ENCODE assay signal across 1 cellular context in genomic region chr19:43749152-43749551, GRCh38.
A peak's percentile ranks its signal among the peaks of the same experiment; 100 is the strongest.
TF ChIP-seq lines count a peak whose summit lies in the region.

No MANE protein-coding gene starts in this region.

TF ChIP-seq in IMR-90, 13 proteins besides CTCF, POLR2A, EP300 and RAD21:
- no peak for TF ChIP-seq RCOR1 (IDR thresholded peaks at IDR 0.05; ENCODE audit: insufficient replicate concordance, low read length)
- TF ChIP-seq MAFK (IDR thresholded peaks at IDR 0.05; ENCODE audit: low read depth, low read length) = peak; percentile 65
